8 cellular contexts compared by ENCODE assay signal in the genomic region with DNA sequence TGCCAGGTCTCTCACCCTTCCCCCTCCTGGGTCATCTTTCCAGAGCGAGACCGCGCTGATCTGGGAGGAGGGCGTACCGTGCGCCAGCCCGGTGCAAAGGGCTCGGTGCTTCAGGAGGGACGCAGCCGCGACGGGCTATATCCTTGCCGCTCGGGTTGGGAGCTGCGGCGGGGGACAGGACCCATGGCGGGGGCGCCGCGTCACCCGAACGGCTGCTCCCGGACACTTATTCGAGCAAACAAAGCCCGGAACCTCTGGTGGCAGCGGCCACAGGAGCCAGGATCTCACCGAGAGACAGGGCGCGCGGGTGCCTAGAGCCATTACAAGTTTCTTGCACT. TPM values are rescaled to one million over a fixed set of nuclear protein-coding genes. Genes with fewer than 3 reads are reported as not detected.
A peak's percentile ranks its signal among the peaks of the same experiment; 100 is the strongest.
DNase-seq lines count a peak whose midpoint lies in the region; ATAC-seq and TF ChIP-seq lines count a peak whose summit lies in the region.

No MANE protein-coding gene starts in this region.

- H4K20me1 ChIP-seq in GM23338 (replicated peaks; ENCODE audit: insufficient read depth): peaks cover 40% of the 10 kb centered on the region

- H3K4me1 Mint-ChIP-seq in GM23338: peaks cover 40% of the 10 kb centered on the region
- peaks cover 53% of the 10 kb centered on the region for H3K4me1 Mint-ChIP-seq in stimulated activated memory B cell treated with anti-CD40 and anti-IgM and Interleukin-4, amounts not matched to agents 10 μg/mL and 1 μg/mL and 100 μg/mL, for 72 hours

- H3K27me3 ChIP-seq in GM23338 (ENCODE audit: insufficient read depth): no peaks in the 10 kb centered on the region
- peaks cover 10% of the 10 kb centered on the region for H3K27me3 ChIP-seq in kidney epithelial cell (ENCODE audit: control insufficient read depth, insufficient read depth, low read length)

- no peak overlapping the region for H2AFZ ChIP-seq in GM23338

- peaks cover 4% of the 10 kb centered on the region for H3F3A ChIP-seq in GM23338 (replicated peaks; ENCODE audit: low read depth)

- peak overlapping the region; percentile 60; the same call in 1 of the 2 replicates for H3K27ac ChIP-seq in GM23338 (ENCODE audit: low read depth)

- peaks cover 74% of the 10 kb centered on the region for H3K79me2 ChIP-seq in GM23338 (replicated peaks; ENCODE audit: insufficient read depth)

- H3K36me3 ChIP-seq in GM23338 (ENCODE audit: insufficient read depth) (no peaks in the 10 kb centered on the region; the same call in 1 of the 2 replicates), kidney epithelial cell (ENCODE audit: control insufficient read depth, insufficient read depth, low read length) (no peaks in the 10 kb centered on the region)

- H3K4me3 ChIP-seq in AG09309 (ENCODE audit: control insufficient read depth, low read depth, low read length): peak overlapping the region; percentile 46
- peak overlapping the region; percentile 98 for H3K4me3 ChIP-seq in GM23338
- peak overlapping the region; percentile 57 for H3K4me3 ChIP-seq in astrocyte of the spinal cord (ENCODE audit: low read depth, low read length)
- H3K4me3 ChIP-seq in kidney epithelial cell (ENCODE audit: low read depth, low read length): peak overlapping the region; percentile 87

- no peaks in the 10 kb centered on the region; the same call in 2 of the 3 replicates for H3K9me3 Mint-ChIP-seq in GM23338
- no peaks in the 10 kb centered on the region for H3K9me3 Mint-ChIP-seq in stimulated activated memory B cell treated with anti-CD40 and anti-IgM and Interleukin-4, amounts not matched to agents 10 μg/mL and 1 μg/mL and 100 μg/mL, for 72 hours

- no peaks in the 10 kb centered on the region for H3K9me2 ChIP-seq in GM23338 (ENCODE audit: insufficient read depth)

- peak; percentile 7 for ATAC-seq in GM23338
- no peak for ATAC-seq in stimulated activated memory B cell treated with anti-CD40 and anti-IgM and Interleukin-4, amounts not matched to agents 10 μg/mL and 1 μg/mL and 100 μg/mL, for 72 hours
- no peak for ATAC-seq in GM19397 (IDR thresholded peaks at IDR 0.05; ENCODE audit: unreplicated experiment)

- peak overlapping the region; percentile 90 for H3K4me2 ChIP-seq in GM23338

- peaks cover 41% of the 10 kb centered on the region for H3K36me3 Mint-ChIP-seq in GM23338 (ENCODE audit: low read depth)
- H3K36me3 Mint-ChIP-seq in stimulated activated memory B cell treated with anti-CD40 and anti-IgM and Interleukin-4, amounts not matched to agents 10 μg/mL and 1 μg/mL and 100 μg/mL, for 72 hours: no peaks in the 10 kb centered on the region

- H3K27me3 Mint-ChIP-seq in GM23338 (ENCODE audit: insufficient read depth, low read depth, poor library complexity): peaks cover 17% of the 10 kb centered on the region
- peaks cover 80% of the 10 kb centered on the region for H3K27me3 Mint-ChIP-seq in stimulated activated memory B cell treated with anti-CD40 and anti-IgM and Interleukin-4, amounts not matched to agents 10 μg/mL and 1 μg/mL and 100 μg/mL, for 72 hours

- H3K4me3 Mint-ChIP-seq in GM23338: peak overlapping the region; percentile 99
- peak overlapping the region; percentile 92 for H3K4me3 Mint-ChIP-seq in stimulated activated memory B cell treated with anti-CD40 and anti-IgM and Interleukin-4, amounts not matched to agents 10 μg/mL and 1 μg/mL and 100 μg/mL, for 72 hours

- in situ Hi-C loops in astrocyte of the spinal cord (cut with HindIII; ENCODE audit: low sequenced_read_pairs): no loop called here

- TF ChIP-seq CTCF in AG09309 (IDR thresholded peaks at IDR 0.05; ENCODE audit: control insufficient read depth, insufficient read depth, low read depth, low read length, missing control alignments) (no peak), GM23338 (conservative IDR thresholded peaks at IDR 0.05; ENCODE audit: low read depth in 2 of 2) (no peak), astrocyte of the spinal cord (IDR thresholded peaks at IDR 0.05; ENCODE audit: low read depth, low read length) (no peak), kidney epithelial cell (IDR thresholded peaks at IDR 0.05; ENCODE audit: insufficient read depth, low read length, poor library complexity, severe bottlenecking) (no peak)

- DNase-seq in AG09309 (ENCODE audit: low read depth): no peak
- no peak for DNase-seq in GM23338 (ENCODE audit: low spot score)
- DNase-seq in astrocyte of the spinal cord (ENCODE audit: low read depth, low spot score): no peak
- no peak for DNase-seq in kidney epithelial cell (ENCODE audit: low read depth)
- DNase-seq in dedifferentiated amniotic fluid mesenchymal stem cell (ENCODE audit: extremely low spot score): no peak
- DNase-seq in middle frontal gyrus (ENCODE audit: extremely low spot score, low spot score): no peak

- peak overlapping the region; percentile 94 for H3K27ac Mint-ChIP-seq in GM23338
- peak overlapping the region; percentile 69 for H3K27ac Mint-ChIP-seq in stimulated activated memory B cell treated with anti-CD40 and anti-IgM and Interleukin-4, amounts not matched to agents 10 μg/mL and 1 μg/mL and 100 μg/mL, for 72 hours

- H3K4me1 ChIP-seq in GM23338 (ENCODE audit: insufficient read depth): peaks cover 43% of the 10 kb centered on the region

TF ChIP-seq in GM23338, 12 proteins besides CTCF, POLR2A, EP300 and RAD21:
- TF ChIP-seq ZNF331 (CRISPR knock-in tag; IDR thresholded peaks at IDR 0.05; ENCODE audit: low read depth): no peak
- TF ChIP-seq, protein P1, sequence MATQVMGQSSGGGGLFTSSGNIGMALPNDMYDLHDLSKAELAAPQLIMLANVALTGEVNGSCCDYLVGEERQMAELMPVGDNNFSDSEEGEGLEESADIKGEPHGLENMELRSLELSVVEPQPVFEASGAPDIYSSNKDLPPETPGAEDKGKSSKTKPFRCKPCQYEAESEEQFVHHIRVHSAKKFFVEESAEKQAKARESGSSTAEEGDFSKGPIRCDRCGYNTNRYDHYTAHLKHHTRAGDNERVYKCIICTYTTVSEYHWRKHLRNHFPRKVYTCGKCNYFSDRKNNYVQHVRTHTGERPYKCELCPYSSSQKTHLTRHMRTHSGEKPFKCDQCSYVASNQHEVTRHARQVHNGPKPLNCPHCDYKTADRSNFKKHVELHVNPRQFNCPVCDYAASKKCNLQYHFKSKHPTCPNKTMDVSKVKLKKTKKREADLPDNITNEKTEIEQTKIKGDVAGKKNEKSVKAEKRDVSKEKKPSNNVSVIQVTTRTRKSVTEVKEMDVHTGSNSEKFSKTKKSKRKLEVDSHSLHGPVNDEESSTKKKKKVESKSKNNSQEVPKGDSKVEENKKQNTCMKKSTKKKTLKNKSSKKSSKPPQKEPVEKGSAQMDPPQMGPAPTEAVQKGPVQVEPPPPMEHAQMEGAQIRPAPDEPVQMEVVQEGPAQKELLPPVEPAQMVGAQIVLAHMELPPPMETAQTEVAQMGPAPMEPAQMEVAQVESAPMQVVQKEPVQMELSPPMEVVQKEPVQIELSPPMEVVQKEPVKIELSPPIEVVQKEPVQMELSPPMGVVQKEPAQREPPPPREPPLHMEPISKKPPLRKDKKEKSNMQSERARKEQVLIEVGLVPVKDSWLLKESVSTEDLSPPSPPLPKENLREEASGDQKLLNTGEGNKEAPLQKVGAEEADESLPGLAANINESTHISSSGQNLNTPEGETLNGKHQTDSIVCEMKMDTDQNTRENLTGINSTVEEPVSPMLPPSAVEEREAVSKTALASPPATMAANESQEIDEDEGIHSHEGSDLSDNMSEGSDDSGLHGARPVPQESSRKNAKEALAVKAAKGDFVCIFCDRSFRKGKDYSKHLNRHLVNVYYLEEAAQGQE (IDR thresholded peaks at IDR 0.05; ENCODE audit: unreplicated experiment): no peak
- TF ChIP-seq EZH2 (IDR thresholded peaks at IDR 0.05; ENCODE audit: low read depth, unreplicated experiment): no peak
- peak; percentile 12; the same call in 1 of the 2 replicates for TF ChIP-seq POLR2AphosphoS5 (IDR thresholded peaks at IDR 0.05; ENCODE audit: low read depth)
- TF ChIP-seq JUNB (IDR thresholded peaks at IDR 0.05; ENCODE audit: unreplicated experiment): no peak
- no peak for TF ChIP-seq NANOG (IDR thresholded peaks at IDR 0.05; ENCODE audit: borderline replicate concordance)

RNA-seq across cellular contexts. Expression of gene SEMA6A, which starts 1.4 kb away (rescaled TPM):
- 355 and 400 TPM in 2 replicates for total RNA-seq in GM23338 (2014; rRNA removed; shearing (Covaris generic))
- polyA plus RNA-seq in GM23338 (2016; fragmentation: Nextera tagmentation; extraction: Ambion mirVana): 220 and 233 TPM in 2 replicates
- total RNA-seq in kidney epithelial cell: 6.3 and 9.2 TPM in 2 replicates

Comparison
In these comparisons a context has a peak if more than half of its experiments do, and no peak if none do; other contexts are left out.
1. H3K4me3 ChIP-seq: peak in every context shown above with its lines; median percentile 98 in GM23338; 87 in kidney epithelial cell; 57 in astrocyte of the spinal cord; 46 in AG09309.
2. RNA of gene SEMA6A, which starts 1.4 kb away (total RNA-seq): 355 to 400 TPM in GM23338; 6.3 to 9.2 TPM in kidney epithelial cell; every median in the first group is over 10 times any median in the second.